Comparison of ENCODE assay signal across 8 cellular contexts in genomic region chr2:111122631-111123421, GRCh38. TPM values are rescaled to one million over a fixed set of nuclear protein-coding genes. Genes with fewer than 3 reads are reported as not detected.
DNase-seq lines count a peak whose midpoint lies in the region; ATAC-seq, FAIRE-seq and TF ChIP-seq lines count a peak whose summit lies in the region.

No MANE protein-coding gene starts in this region.

- peak overlapping the region; percentile 97 for H3K4me2 ChIP-seq in parathyroid adenoma (ENCODE audit: low read length)

- peak overlapping the region; percentile 67 to 73 for H3K27ac ChIP-seq in ascending aorta
- H3K27ac ChIP-seq in right atrium auricular region, result peak overlapping the region; percentile 81 to 84
- H3K27ac ChIP-seq in parathyroid adenoma, result peak overlapping the region; percentile 85

- peak; percentile 28 for FAIRE-seq in HTR-8/SVneo (lab: Jason Lieb, UNC)
- no peak for FAIRE-seq in GM12892 (lab: Jason Lieb, UNC)

- H3K36me3 ChIP-seq in ascending aorta (peaks cover 0 to 15% of the 10 kb centered on the region in 2 donors), right atrium auricular region (no peaks in the 10 kb centered on the region), parathyroid adenoma (ENCODE audit: control insufficient read depth, insufficient read depth, low read length) (no peaks in the 10 kb centered on the region)

- H3K27me3 ChIP-seq in ascending aorta (no peaks in the 10 kb centered on the region), right atrium auricular region (peaks cover 0 to 5% of the 10 kb centered on the region in 2 donors), parathyroid adenoma (ENCODE audit: control insufficient read depth, insufficient read depth, low read length) (no peaks in the 10 kb centered on the region)

- H3K9ac ChIP-seq in parathyroid adenoma, result peak overlapping the region; percentile 13

- H3K9me3 ChIP-seq in ascending aorta (no peaks in the 10 kb centered on the region), right atrium auricular region (no peaks in the 10 kb centered on the region), parathyroid adenoma (ENCODE audit: control insufficient read depth, low read length) (no peaks in the 10 kb centered on the region)

- H3K4me1 ChIP-seq in ascending aorta (peaks cover 0 to 10% of the 10 kb centered on the region in 2 donors), right atrium auricular region (peaks cover 0 to 43% of the 10 kb centered on the region in 2 donors), parathyroid adenoma (peaks cover 3% of the 10 kb centered on the region)

- peak; percentile 80 for DNase-seq in EH (ENCODE audit: low read depth)
- DNase-seq in HTR-8/SVneo (ENCODE audit: insufficient read length, low spot score), result peak; percentile 48
- peak; percentile 29 for DNase-seq in SHP77 treated with DMSO at 0.1 percent for 48 hours (lab: John Stamatoyannopoulos, UW)
- peak in 1 of 2 donors; percentile 90 for DNase-seq in ascending aorta (ENCODE audit: low spot score in 2 of 2)
- peak; percentile 93 for DNase-seq in right atrium auricular region (ENCODE audit: low spot score)
- DNase-seq in GM12892 (ENCODE audit: insufficient read length), result no peak

- peak overlapping the region; percentile 88 for H2AFZ ChIP-seq in parathyroid adenoma

- intact Hi-C loops in ascending aorta (cut with DNase I), result loop anchor here (2.0 to 5.0 kb wide), 3 partner anchors 39 to 1519 kb away; no protein-coding TSS in a partner anchor

- no peak for TF ChIP-seq CTCF in ascending aorta (IDR thresholded peaks at IDR 0.05)
- TF ChIP-seq CTCF in right atrium auricular region (IDR thresholded peaks at IDR 0.05), result no peak
- TF ChIP-seq CTCF in parathyroid adenoma (IDR thresholded peaks at IDR 0.05), result no peak

- ATAC-seq in HG03520 (IDR thresholded peaks at IDR 0.05; ENCODE audit: unreplicated experiment), result no peak

- TF ChIP-seq POLR2A in GM12892 (IDR thresholded peaks at IDR 0.05; ENCODE audit: low read depth, low read length), result no peak

- H3K4me3 ChIP-seq in ascending aorta (peak overlapping the region; percentile 87 to 89), right atrium auricular region (peak overlapping the region; percentile 80 to 83), parathyroid adenoma (ENCODE audit: low read depth, low read length) (peak overlapping the region; percentile 93)

- H3K79me2 ChIP-seq in parathyroid adenoma, result peaks cover 25% of the 10 kb centered on the region

RNA-seq across cellular contexts. Expression of gene BCL2L11, which starts 2.1 kb away (rescaled TPM):
- 3.5 TPM for total RNA-seq in ascending aorta
- 10 to 100 TPM in 1 of 2 donors, 1 to 10 TPM in 1; 9.2 to 14.0 TPM for total RNA-seq in right atrium auricular region
- polyA plus RNA-seq in GM12892 (2012; ENCODE audit: missing spikeins), result 5.5 TPM
